Comparison of ENCODE assay signal across 15 cellular contexts in genomic region chr4:54513231-54513630, GRCh38.
DNase-seq lines count a peak whose midpoint lies in the region; ATAC-seq and TF ChIP-seq lines count a peak whose summit lies in the region.
"Had no signal": no experiment of that assay in that cellular context is flagged by ENCODE, and none has a peak within 500 bp of the region (broad histone marks: within the 10 kb centered on the region; RNA-seq: fewer than 3 reads in every experiment).

No MANE protein-coding gene starts in this region.

- TF ChIP-seq EP300 in stomach (IDR thresholded peaks at IDR 0.05): no peak
- TF ChIP-seq EP300 in tibial nerve (IDR thresholded peaks at IDR 0.05): no peak

- TF ChIP-seq POLR2A in body of pancreas (IDR thresholded peaks at IDR 0.05) (no peak), stomach (IDR thresholded peaks at IDR 0.05) (no peak), tibial nerve (IDR thresholded peaks at IDR 0.05) (no peak)

- H3K4me1 ChIP-seq in body of pancreas (no peaks in the 10 kb centered on the region), thoracic aorta (ENCODE audit: control insufficient read depth in 1 of 2, low read depth in 2 of 2) (peaks cover 0 to 6% of the 10 kb centered on the region in 2 donors), stomach (peaks cover 0 to 5% (median 2%) of the 10 kb centered on the region in 4 donors), tibial nerve (no peaks in the 10 kb centered on the region)

- no peak for TF ChIP-seq CTCF in body of pancreas (IDR thresholded peaks at IDR 0.05)
- TF ChIP-seq CTCF in thoracic aorta (IDR thresholded peaks at IDR 0.05): no peak
- no peak for TF ChIP-seq CTCF in stomach (IDR thresholded peaks at IDR 0.05)
- TF ChIP-seq CTCF in tibial nerve (IDR thresholded peaks at IDR 0.05): no peak

- no peak overlapping the region for H3K4me3 ChIP-seq in body of pancreas
- H3K4me3 ChIP-seq in thoracic aorta: no peak overlapping the region
- H3K4me3 ChIP-seq in stomach: no peak overlapping the region
- no peak overlapping the region for H3K4me3 ChIP-seq in tibial nerve

- peak; percentile 24 for ATAC-seq in body of pancreas
- peak; percentile 61 to 94 for ATAC-seq in left cardiac atrium
- ATAC-seq in thoracic aorta (ENCODE audit: insufficient number of reproducible peaks, low FRiP score, low read depth): no peak
- ATAC-seq in GM18873 (IDR thresholded peaks at IDR 0.05; ENCODE audit: low FRiP score, unreplicated experiment): no peak
- ATAC-seq: activated naive CD4-positive, alpha-beta T cell treated with anti-CD3 and anti-CD28 coated beads, Interleukin-2, amount 50 U/mL, for 72 hours had no signal

- no peaks in the 10 kb centered on the region for H3K9me3 ChIP-seq in body of pancreas
- H3K9me3 ChIP-seq in thoracic aorta: no peaks in the 10 kb centered on the region
- no peaks in the 10 kb centered on the region for H3K9me3 ChIP-seq in stomach
- H3K9me3 ChIP-seq in tibial nerve: no peaks in the 10 kb centered on the region

- H3K27ac ChIP-seq in body of pancreas (no peak overlapping the region), thoracic aorta (no peak overlapping the region), stomach (no peak overlapping the region), tibial nerve (no peak overlapping the region)

- H3K36me3 ChIP-seq in body of pancreas (replicated peaks in 1 of 2; ENCODE audit: insufficient read depth in 1 of 2, low read depth in 2 of 2): no peaks in the 10 kb centered on the region
- H3K36me3 ChIP-seq in thoracic aorta: no peaks in the 10 kb centered on the region
- H3K36me3 ChIP-seq in stomach: no peaks in the 10 kb centered on the region
- no peaks in the 10 kb centered on the region for H3K36me3 ChIP-seq in tibial nerve

- H3K27me3 ChIP-seq in body of pancreas (no peaks in the 10 kb centered on the region), thoracic aorta (replicated peaks; ENCODE audit: insufficient read depth) (no peaks in the 10 kb centered on the region), stomach (no peaks in the 10 kb centered on the region), tibial nerve (no peaks in the 10 kb centered on the region)

- intact Hi-C loops in body of pancreas (cut with DNase I): no loop called here
- intact Hi-C loops in left cardiac atrium (cut with DNase I): no loop called here
- intact Hi-C loops in stomach (cut with DNase I; ENCODE audit: low total_unique reads): no loop called here

- 52 to 60% methylated on average over 6 of the region's 6 CpGs for WGBS in body of pancreas, 2 donors
- WGBS in stomach, 5 donors: 59 to 80% (median 73%) methylated on average over 6 of the region's 6 CpGs
- 54 to 61% methylated on average over 6 of the region's 6 CpGs for WGBS in tibial nerve, 2 donors

- DNase-seq in HS-5 (ENCODE audit: low read depth) (peak; percentile 70), body of pancreas (peak in 1 of 4 donors; percentile 25), left cardiac atrium (peak; percentile 19), thoracic aorta (ENCODE audit: low spot score) (peak; percentile 3), stomach (no peak), tibial nerve (ENCODE audit: low spot score in 2 of 2) (no peak), DMS153 (lab: John Stamatoyannopoulos, UW) (no peak)
- DNase-seq: activated CD4-positive, alpha-beta memory T cell treated with anti-CD3 and anti-CD28 coated beads, Interleukin-2, amount 10 ng/mL, durations not matched to agents 7 days and 5 days; kidney; NCI-H187 treated with DMSO at 0.1 percent for 48 hours; NK-92 treated with Interleukin-12 subunit alpha and Interleukin-12 subunit beta, amount 100 ng/mL, for 24 hours; occipital lobe; stimulated activated CD4-positive, alpha-beta T cell treated with anti-CD3 and anti-CD28 coated beads, Interleukin-4, amount 100 ng/mL, for 1 hour had no signal

Comparison
In these comparisons a context has a peak if more than half of its experiments do, and no peak if none do; other contexts are left out.
1. DNase-seq: peak in HS-5 (single experiment), left cardiac atrium (single experiment) and thoracic aorta (single experiment); none in stomach (single experiment), tibial nerve (0 of 2) and DMS153 (single experiment).
2. ATAC-seq: peak in body of pancreas (single experiment) and left cardiac atrium (2 of 2); none in thoracic aorta (single experiment) and GM18873 (single experiment).